ENCODE assay signal across 30 cellular contexts in the genomic region with DNA sequence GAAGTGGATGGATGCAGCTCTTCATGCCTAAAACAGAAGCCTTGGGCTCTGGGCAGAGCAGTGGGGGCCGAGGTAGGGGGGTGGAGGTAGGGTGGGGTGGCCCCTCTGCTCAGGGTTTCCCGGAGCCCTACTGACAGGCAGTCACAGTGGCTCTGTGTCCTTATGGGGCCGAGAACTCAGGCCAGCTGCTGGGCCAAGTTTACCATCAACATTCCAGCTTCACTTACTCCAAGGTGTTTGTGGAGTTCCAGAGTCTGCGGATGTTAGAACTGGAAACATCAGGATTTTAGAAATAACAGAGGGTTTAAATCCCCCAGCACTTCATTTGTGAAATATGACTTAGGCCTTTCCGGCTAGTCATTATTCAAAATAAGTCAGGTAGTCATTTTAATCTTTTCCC.
DNase-seq lines count a peak whose midpoint lies in the region; ATAC-seq and TF ChIP-seq lines count a peak whose summit lies in the region.
"Had no signal": no experiment of that assay in that cellular context is flagged by ENCODE, and none has a peak within 500 bp of the region (broad histone marks: within the 10 kb centered on the region; RNA-seq: fewer than 3 reads in every experiment).

No MANE protein-coding gene starts in this region.

- no peaks in the 10 kb centered on the region for H3K27me3 Mint-ChIP-seq in progenitor cell of endocrine pancreas
- peaks cover 2% of the 10 kb centered on the region for H3K27me3 Mint-ChIP-seq in activated T-cell treated with anti-CD3 and anti-CD28 coated beads, Interleukin-2, amount 50 U/mL, for 72 hours (ENCODE audit: low read depth)
- H3K27me3 Mint-ChIP-seq in naive thymus-derived CD8-positive, alpha-beta T cell = peaks cover 16 to 70% (median 34%) of the 10 kb centered on the region in 5 donors

- peaks cover 4% of the 10 kb centered on the region for H3K36me3 Mint-ChIP-seq in progenitor cell of endocrine pancreas (ENCODE audit: insufficient read depth)
- no peaks in the 10 kb centered on the region for H3K36me3 Mint-ChIP-seq in activated T-cell treated with anti-CD3 and anti-CD28 coated beads, Interleukin-2, amount 50 U/mL, for 72 hours (ENCODE audit: insufficient read depth in 2 of 2)
- H3K36me3 Mint-ChIP-seq in naive thymus-derived CD8-positive, alpha-beta T cell = peaks cover 0 to 2% (median 0%) of the 10 kb centered on the region in 3 donors
- H3K36me3 Mint-ChIP-seq: activated naive CD8-positive, alpha-beta T cell treated with anti-CD3 and anti-CD28 coated beads for 36 hours; CD4-positive, alpha-beta memory T cell had no signal

- no peak for ATAC-seq in left cardiac atrium
- no peak for ATAC-seq in right cardiac atrium
- ATAC-seq in activated T-cell treated with anti-CD3 and anti-CD28 coated beads, Interleukin-2, amount 50 U/mL, for 72 hours (replicated peaks in 1 of 2) = no peak
- ATAC-seq in naive thymus-derived CD8-positive, alpha-beta T cell = no peak
- ATAC-seq: lower lobe of right lung had no signal

- WGBS in right cardiac atrium = 67% methylated on average over 5 of the region's 5 CpGs
- 71% methylated on average over 5 of the region's 5 CpGs for WGBS in suprapubic skin

- no peak for TF ChIP-seq POLR2A in suprapubic skin (IDR thresholded peaks at IDR 0.05)

- H3K4me1 ChIP-seq in cardiac muscle cell (ENCODE audit: low read depth) = peaks cover 26% of the 10 kb centered on the region
- peaks cover 8% of the 10 kb centered on the region for H3K4me1 ChIP-seq in right cardiac atrium (ENCODE audit: control insufficient read depth, insufficient read depth, low read length)
- H3K4me1 ChIP-seq in suprapubic skin = peaks cover 42% of the 10 kb centered on the region

- POLR2A ChIA-PET in naive thymus-derived CD8-positive, alpha-beta T cell (lab: Charles Lee) = no interaction called here

- H3K4me3 ChIP-seq in cardiac muscle cell (no peak overlapping the region), right cardiac atrium (ENCODE audit: low read length) (no peak overlapping the region), suprapubic skin (no peak overlapping the region)
- H3K4me3 ChIP-seq: lower lobe of right lung, PC-9 had no signal

- TF ChIP-seq CTCF in cardiac muscle cell (IDR thresholded peaks at IDR 0.05; ENCODE audit: low read depth, low read length) (no peak), progenitor cell of endocrine pancreas (IDR thresholded peaks at IDR 0.05; ENCODE audit: unreplicated experiment) (no peak), suprapubic skin (IDR thresholded peaks at IDR 0.05) (no peak)

- no peaks in the 10 kb centered on the region for H3K9me3 ChIP-seq in cardiac muscle cell (ENCODE audit: low read depth)
- no peaks in the 10 kb centered on the region for H3K9me3 ChIP-seq in right cardiac atrium (ENCODE audit: control insufficient read depth, low read length)
- no peaks in the 10 kb centered on the region for H3K9me3 ChIP-seq in suprapubic skin
- H3K9me3 ChIP-seq: lower lobe of right lung had no signal

- peak overlapping the region; percentile 89 for H3K27ac Mint-ChIP-seq in progenitor cell of endocrine pancreas
- H3K27ac Mint-ChIP-seq in activated T-cell treated with anti-CD3 and anti-CD28 coated beads, Interleukin-2, amount 50 U/mL, for 72 hours = no peak overlapping the region
- H3K27ac Mint-ChIP-seq in naive thymus-derived CD8-positive, alpha-beta T cell = no peak overlapping the region
- H3K27ac Mint-ChIP-seq: activated naive CD8-positive, alpha-beta T cell treated with anti-CD3 and anti-CD28 coated beads for 36 hours; activated T-helper 2 cell treated with anti-CD3 and anti-CD28 coated beads, Interferon-gamma antibody, Interleukin-2, Interleukin-4, amounts not matched to agents 10 μg/mL and 5 μg/mL and 100 μg/mL, durations not matched to agents 14 hours and 24 hours and 36 hours; CD4-positive, alpha-beta memory T cell had no signal

- peak in 1 of 2 donors; percentile 34 for DNase-seq in cardiac muscle cell (ENCODE audit: low read depth in 1 of 2, low spot score in 1 of 2)
- no peak for DNase-seq in left cardiac atrium
- no peak for DNase-seq in right cardiac atrium
- DNase-seq in progenitor cell of endocrine pancreas (ENCODE audit: low spot score, unreplicated experiment) = no peak
- no peak for DNase-seq in activated T-cell treated with anti-CD3 and anti-CD28 coated beads, Interleukin-2, amount 50 U/mL, for 72 hours
- DNase-seq in naive thymus-derived CD8-positive, alpha-beta T cell = no peak
- no peak for DNase-seq in activated effector memory CD4-positive, alpha-beta T cell treated with anti-CD3 and anti-CD28 coated beads, Interleukin-2, amount 50 U/mL, for 16 hours
- no peak for DNase-seq in suprapubic skin (ENCODE audit: low spot score in 2 of 2)
- DNase-seq: activated CD4-positive, alpha-beta T cell treated with anti-CD3 and anti-CD28 coated beads, Interleukin-2, amount 50 U/mL, for 48 hours; activated CD4-positive, CD25-positive, alpha-beta regulatory T cell; activated CD8-positive, alpha-beta memory T cell treated with anti-CD3 and anti-CD28 coated beads, Interleukin-2, amount 50 U/mL, for 48 hours; activated naive CD8-positive, alpha-beta T cell treated with anti-CD3 and anti-CD28 coated beads for 36 hours; AML-193; CD4-positive, alpha-beta memory T cell; foreskin fibroblast; hypothalamus; islet precursor cell; lower lobe of right lung; NCI-H1436 treated with DMSO at 0.1 percent for 48 hours; NCI-H524; NK-92 treated with Interleukin-12 subunit alpha and Interleukin-12 subunit beta, amount 100 ng/mL, for 24 hours; occipital lobe; PC-9; retina; SHP77 treated with DMSO at 0.1 percent for 48 hours; stimulated activated CD4-positive, alpha-beta T cell treated with anti-CD3 and anti-CD28 coated beads, Interleukin-12 subunit alpha, Interleukin-12 subunit beta, amount 100 ng/mL, for 4 hours; stimulated activated CD4-positive, alpha-beta T cell treated with anti-CD3 and anti-CD28 coated beads, Interleukin-4, amount 100 ng/mL, for 24 hours; stimulated activated naive CD4-positive, alpha-beta T cell; SW 1271 had no signal

- TF ChIP-seq EP300 in suprapubic skin (IDR thresholded peaks at IDR 0.05) = no peak

- H3K27me3 ChIP-seq in cardiac muscle cell (no peaks in the 10 kb centered on the region), right cardiac atrium (ENCODE audit: control insufficient read depth, insufficient read depth) (no peaks in the 10 kb centered on the region), suprapubic skin (no peaks in the 10 kb centered on the region)

- peaks cover 27% of the 10 kb centered on the region for H3K4me1 Mint-ChIP-seq in progenitor cell of endocrine pancreas (ENCODE audit: low read depth)
- H3K4me1 Mint-ChIP-seq in activated T-cell treated with anti-CD3 and anti-CD28 coated beads, Interleukin-2, amount 50 U/mL, for 72 hours (ENCODE audit: low read depth) = no peaks in the 10 kb centered on the region
- H3K4me1 Mint-ChIP-seq in naive thymus-derived CD8-positive, alpha-beta T cell = no peaks in the 10 kb centered on the region
- H3K4me1 Mint-ChIP-seq: activated naive CD8-positive, alpha-beta T cell treated with anti-CD3 and anti-CD28 coated beads for 36 hours; CD4-positive, alpha-beta memory T cell had no signal

- intact Hi-C loops in left cardiac atrium (cut with DNase I) (no loop called here), right cardiac atrium (cut with DNase I) (no loop called here)

- H3K27ac ChIP-seq in cardiac muscle cell = peak overlapping the region; percentile 79
- H3K27ac ChIP-seq in right cardiac atrium (ENCODE audit: low read length) = peak overlapping the region; percentile 5
- H3K27ac ChIP-seq in suprapubic skin = no peak overlapping the region
- H3K27ac ChIP-seq: lower lobe of right lung, PC-9 had no signal

- no peaks in the 10 kb centered on the region for H3K9me3 Mint-ChIP-seq in progenitor cell of endocrine pancreas (ENCODE audit: low read depth)
- no peaks in the 10 kb centered on the region for H3K9me3 Mint-ChIP-seq in activated T-cell treated with anti-CD3 and anti-CD28 coated beads, Interleukin-2, amount 50 U/mL, for 72 hours
- H3K9me3 Mint-ChIP-seq in naive thymus-derived CD8-positive, alpha-beta T cell = peaks cover 0 to 1% (median 0%) of the 10 kb centered on the region in 9 donors
- H3K9me3 Mint-ChIP-seq: activated naive CD8-positive, alpha-beta T cell treated with anti-CD3 and anti-CD28 coated beads for 36 hours; activated T-helper 2 cell treated with anti-CD3 and anti-CD28 coated beads, Interferon-gamma antibody, Interleukin-2, Interleukin-4, amounts not matched to agents 10 μg/mL and 5 μg/mL and 100 μg/mL, durations not matched to agents 14 hours and 24 hours and 36 hours; CD4-positive, alpha-beta memory T cell had no signal

- H3K36me3 ChIP-seq in cardiac muscle cell (no peaks in the 10 kb centered on the region), suprapubic skin (peaks cover 6% of the 10 kb centered on the region)

- no peak overlapping the region for H3K4me3 Mint-ChIP-seq in progenitor cell of endocrine pancreas (ENCODE audit: low read depth)
- no peak overlapping the region for H3K4me3 Mint-ChIP-seq in activated T-cell treated with anti-CD3 and anti-CD28 coated beads, Interleukin-2, amount 50 U/mL, for 72 hours
- H3K4me3 Mint-ChIP-seq in naive thymus-derived CD8-positive, alpha-beta T cell = no peak overlapping the region
- H3K4me3 Mint-ChIP-seq: activated naive CD8-positive, alpha-beta T cell treated with anti-CD3 and anti-CD28 coated beads for 36 hours; CD4-positive, alpha-beta memory T cell had no signal
